8 cellular contexts compared by ENCODE assay signal in the genomic region with DNA sequence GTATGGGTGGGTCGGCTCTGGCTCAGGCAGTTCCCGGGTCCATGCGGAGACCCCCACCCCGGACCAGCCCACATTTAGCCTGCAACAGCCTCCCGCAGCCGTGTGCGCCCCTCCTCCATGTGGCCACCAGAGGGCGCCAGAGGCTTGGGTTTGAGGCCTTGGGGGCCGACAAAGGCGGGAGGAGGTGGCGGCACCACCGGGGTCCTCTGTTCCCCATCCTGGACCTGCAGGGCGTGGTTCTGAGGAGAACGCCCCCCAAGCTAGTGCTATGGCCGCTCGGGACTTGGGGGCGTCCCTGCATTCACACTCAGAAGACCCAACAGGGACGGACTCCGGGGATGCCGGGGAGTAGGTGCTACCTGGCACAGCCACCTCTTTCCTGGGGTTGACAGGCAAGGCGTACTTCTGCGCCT. TPM values are rescaled to one million over a fixed set of nuclear protein-coding genes. Genes with fewer than 3 reads are reported as not detected.
DNase-seq lines count a peak whose midpoint lies in the region; ATAC-seq and TF ChIP-seq lines count a peak whose summit lies in the region.

No MANE protein-coding gene starts in this region.

- intact Hi-C loops in head of caudate nucleus (cut with DNase I) (loop anchor here (2.0 kb wide), 1 partner anchor 222 kb away; no protein-coding TSS in a partner anchor), sciatic nerve (cut with DNase I) (loop anchor here (2.0 kb wide), 1 partner anchor 222 kb away; no protein-coding TSS in a partner anchor)

- H3K27me3 ChIP-seq in BJ (ENCODE audit: control insufficient read depth, insufficient read depth, low read length) = no peaks in the 10 kb centered on the region
- no peaks in the 10 kb centered on the region for H3K27me3 ChIP-seq in RWPE2 (ENCODE audit: insufficient read depth, poor library complexity, severe bottlenecking)
- no peaks in the 10 kb centered on the region for H3K27me3 ChIP-seq in MG63

- H3K4me3 ChIP-seq in BJ (ENCODE audit: low read depth, low read length) (no peak overlapping the region), HEK293 (ENCODE audit: low read depth, low read length) (no peak overlapping the region), RWPE2 (ENCODE audit: severe bottlenecking) (no peak overlapping the region), MG63 (no peak overlapping the region)

- H3K27ac ChIP-seq in HEK293 (ENCODE audit: extremely low read depth, low read depth, low read length) = no peak overlapping the region
- no peak overlapping the region for H3K27ac ChIP-seq in RWPE2 (ENCODE audit: poor library complexity, severe bottlenecking)

- peaks cover 56% of the 10 kb centered on the region for H3K36me3 ChIP-seq in BJ (ENCODE audit: control insufficient read depth, insufficient read depth, low read length)
- H3K36me3 ChIP-seq in HEK293 (ENCODE audit: control insufficient read depth in 2 of 2, insufficient read depth in 1 of 2, low read length in 2 of 2) = peaks cover 0 to 7% of the 10 kb centered on the region in 2 experiments; a peak in 1 of 3 replicates
- H3K36me3 ChIP-seq in RWPE2 (ENCODE audit: low read depth) = no peaks in the 10 kb centered on the region
- peaks cover 90% of the 10 kb centered on the region for H3K36me3 ChIP-seq in MG63

- CTCF ChIA-PET in BJ (lab: Yijun Ruan, JAX) = interaction anchor here (0.7 to 19.6 kb wide), 6 partner anchors 8 to 231 kb away, joined by 3 to 184 read pairs (median 7); no protein-coding TSS in a partner anchor
- CTCF ChIA-PET in HEK293 (lab: Yijun Ruan, JAX) = interaction anchor here (0.6 to 15.5 kb wide), 30 partner anchors 13 to 480 kb away, joined by 3 to 305 read pairs (median 4); a partner anchor contains a TSS

- DNase-seq in BJ (ENCODE audit: low read depth) (no peak), RWPE2 (ENCODE audit: low spot score) (no peak), activated gamma-delta T cell treated with Interleukin-2 at 50 U/mL for 16 hours (peak; percentile 70), head of caudate nucleus (peak in 40 of 42 donors; percentile 22 to 90 (median 71)), sciatic nerve (ENCODE audit: low spot score) (peak; percentile 83), MG63 (no peak)

- H3K9me3 ChIP-seq in HEK293 (ENCODE audit: control insufficient read depth, insufficient read depth, low read depth, low read length) = no peaks in the 10 kb centered on the region
- H3K9me3 ChIP-seq in RWPE2 (ENCODE audit: severe bottlenecking) = no peaks in the 10 kb centered on the region
- H3K9me3 ChIP-seq in MG63 = no peaks in the 10 kb centered on the region

- POLR2A ChIA-PET in BJ (lab: Charles Lee) (no interaction called here), HEK293 (lab: Yijun Ruan, JAX) (interaction anchor here (0.6 to 1.4 kb wide), 3 partner anchors 222 to 245 kb away, joined by 3 to 8 read pairs (median 4); no protein-coding TSS in a partner anchor)

- H3K4me1 ChIP-seq in HEK293 (ENCODE audit: control insufficient read depth, insufficient read depth, low read length) (no peaks in the 10 kb centered on the region), RWPE2 (ENCODE audit: insufficient read depth, poor library complexity, severe bottlenecking) (no peaks in the 10 kb centered on the region)

- TF ChIP-seq CTCF in BJ (IDR thresholded peaks at IDR 0.05; ENCODE audit: insufficient read depth, low read depth, low read length) (peak; percentile 85), HEK293 (tag by site-specific recombination; IDR thresholded peaks at IDR 0.05) (peak; percentile 92), RWPE2 (IDR thresholded peaks at IDR 0.05; ENCODE audit: poor library complexity, severe bottlenecking) (peak; percentile 86)

- peak; percentile 48; the same call in 2 of the 3 replicates for ATAC-seq in RWPE2 (ENCODE audit: low read depth)
- peak; percentile 77 for ATAC-seq in sciatic nerve
- ATAC-seq in GM21825 (IDR thresholded peaks at IDR 0.05; ENCODE audit: unreplicated experiment) = no peak

TF ChIP-seq in HEK293, 187 proteins besides CTCF, POLR2A, EP300 and RAD21 (continues in another document):
- TF ChIP-seq ZNF391 (tag by site-specific recombination; IDR thresholded peaks at IDR 0.05; ENCODE audit: borderline replicate concordance, low read depth) (peak; percentile 80; the same call in 1 of the 2 replicates), ZNF792 (tag by site-specific recombination; IDR thresholded peaks at IDR 0.05) (no peak), KLF10 (tag by site-specific recombination; IDR thresholded peaks at IDR 0.05) (no peak), PRDM1 (tag by site-specific recombination; IDR thresholded peaks at IDR 0.05) (no peak), ZSCAN30 (tag by site-specific recombination; IDR thresholded peaks at IDR 0.05) (no peak), ZXDB (tag by site-specific recombination; IDR thresholded peaks at IDR 0.05) (no peak), ZNF544 (tag by site-specific recombination; IDR thresholded peaks at IDR 0.05) (no peak), YY2 (tag by site-specific recombination; IDR thresholded peaks at IDR 0.05) (no peak), KLF7 (tag by site-specific recombination; IDR thresholded peaks at IDR 0.05; ENCODE audit: borderline replicate concordance) (no peak)
- TF ChIP-seq, protein P1, sequence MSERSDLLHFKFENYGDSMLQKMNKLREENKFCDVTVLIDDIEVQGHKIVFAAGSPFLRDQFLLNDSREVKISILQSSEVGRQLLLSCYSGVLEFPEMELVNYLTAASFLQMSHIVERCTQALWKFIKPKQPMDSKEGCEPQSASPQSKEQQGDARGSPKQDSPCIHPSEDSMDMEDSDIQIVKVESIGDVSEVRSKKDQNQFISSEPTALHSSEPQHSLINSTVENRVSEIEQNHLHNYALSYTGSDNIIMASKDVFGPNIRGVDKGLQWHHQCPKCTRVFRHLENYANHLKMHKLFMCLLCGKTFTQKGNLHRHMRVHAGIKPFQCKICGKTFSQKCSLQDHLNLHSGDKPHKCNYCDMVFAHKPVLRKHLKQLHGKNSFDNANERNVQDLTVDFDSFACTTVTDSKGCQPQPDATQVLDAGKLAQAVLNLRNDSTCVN (tag by site-specific recombination; optimal IDR thresholded peaks at IDR 0.05) = peak; percentile 15
- TF ChIP-seq, protein P2, sequence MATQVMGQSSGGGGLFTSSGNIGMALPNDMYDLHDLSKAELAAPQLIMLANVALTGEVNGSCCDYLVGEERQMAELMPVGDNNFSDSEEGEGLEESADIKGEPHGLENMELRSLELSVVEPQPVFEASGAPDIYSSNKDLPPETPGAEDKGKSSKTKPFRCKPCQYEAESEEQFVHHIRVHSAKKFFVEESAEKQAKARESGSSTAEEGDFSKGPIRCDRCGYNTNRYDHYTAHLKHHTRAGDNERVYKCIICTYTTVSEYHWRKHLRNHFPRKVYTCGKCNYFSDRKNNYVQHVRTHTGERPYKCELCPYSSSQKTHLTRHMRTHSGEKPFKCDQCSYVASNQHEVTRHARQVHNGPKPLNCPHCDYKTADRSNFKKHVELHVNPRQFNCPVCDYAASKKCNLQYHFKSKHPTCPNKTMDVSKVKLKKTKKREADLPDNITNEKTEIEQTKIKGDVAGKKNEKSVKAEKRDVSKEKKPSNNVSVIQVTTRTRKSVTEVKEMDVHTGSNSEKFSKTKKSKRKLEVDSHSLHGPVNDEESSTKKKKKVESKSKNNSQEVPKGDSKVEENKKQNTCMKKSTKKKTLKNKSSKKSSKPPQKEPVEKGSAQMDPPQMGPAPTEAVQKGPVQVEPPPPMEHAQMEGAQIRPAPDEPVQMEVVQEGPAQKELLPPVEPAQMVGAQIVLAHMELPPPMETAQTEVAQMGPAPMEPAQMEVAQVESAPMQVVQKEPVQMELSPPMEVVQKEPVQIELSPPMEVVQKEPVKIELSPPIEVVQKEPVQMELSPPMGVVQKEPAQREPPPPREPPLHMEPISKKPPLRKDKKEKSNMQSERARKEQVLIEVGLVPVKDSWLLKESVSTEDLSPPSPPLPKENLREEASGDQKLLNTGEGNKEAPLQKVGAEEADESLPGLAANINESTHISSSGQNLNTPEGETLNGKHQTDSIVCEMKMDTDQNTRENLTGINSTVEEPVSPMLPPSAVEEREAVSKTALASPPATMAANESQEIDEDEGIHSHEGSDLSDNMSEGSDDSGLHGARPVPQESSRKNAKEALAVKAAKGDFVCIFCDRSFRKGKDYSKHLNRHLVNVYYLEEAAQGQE (tag by site-specific recombination; IDR thresholded peaks at IDR 0.05) = no peak
- TF ChIP-seq, protein P3, sequence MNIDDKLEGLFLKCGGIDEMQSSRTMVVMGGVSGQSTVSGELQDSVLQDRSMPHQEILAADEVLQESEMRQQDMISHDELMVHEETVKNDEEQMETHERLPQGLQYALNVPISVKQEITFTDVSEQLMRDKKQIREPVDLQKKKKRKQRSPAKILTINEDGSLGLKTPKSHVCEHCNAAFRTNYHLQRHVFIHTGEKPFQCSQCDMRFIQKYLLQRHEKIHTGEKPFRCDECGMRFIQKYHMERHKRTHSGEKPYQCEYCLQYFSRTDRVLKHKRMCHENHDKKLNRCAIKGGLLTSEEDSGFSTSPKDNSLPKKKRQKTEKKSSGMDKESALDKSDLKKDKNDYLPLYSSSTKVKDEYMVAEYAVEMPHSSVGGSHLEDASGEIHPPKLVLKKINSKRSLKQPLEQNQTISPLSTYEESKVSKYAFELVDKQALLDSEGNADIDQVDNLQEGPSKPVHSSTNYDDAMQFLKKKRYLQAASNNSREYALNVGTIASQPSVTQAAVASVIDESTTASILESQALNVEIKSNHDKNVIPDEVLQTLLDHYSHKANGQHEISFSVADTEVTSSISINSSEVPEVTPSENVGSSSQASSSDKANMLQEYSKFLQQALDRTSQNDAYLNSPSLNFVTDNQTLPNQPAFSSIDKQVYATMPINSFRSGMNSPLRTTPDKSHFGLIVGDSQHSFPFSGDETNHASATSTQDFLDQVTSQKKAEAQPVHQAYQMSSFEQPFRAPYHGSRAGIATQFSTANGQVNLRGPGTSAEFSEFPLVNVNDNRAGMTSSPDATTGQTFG (tag by site-specific recombination; IDR thresholded peaks at IDR 0.05; ENCODE audit: borderline replicate concordance) = no peak
- TF ChIP-seq, protein P4, sequence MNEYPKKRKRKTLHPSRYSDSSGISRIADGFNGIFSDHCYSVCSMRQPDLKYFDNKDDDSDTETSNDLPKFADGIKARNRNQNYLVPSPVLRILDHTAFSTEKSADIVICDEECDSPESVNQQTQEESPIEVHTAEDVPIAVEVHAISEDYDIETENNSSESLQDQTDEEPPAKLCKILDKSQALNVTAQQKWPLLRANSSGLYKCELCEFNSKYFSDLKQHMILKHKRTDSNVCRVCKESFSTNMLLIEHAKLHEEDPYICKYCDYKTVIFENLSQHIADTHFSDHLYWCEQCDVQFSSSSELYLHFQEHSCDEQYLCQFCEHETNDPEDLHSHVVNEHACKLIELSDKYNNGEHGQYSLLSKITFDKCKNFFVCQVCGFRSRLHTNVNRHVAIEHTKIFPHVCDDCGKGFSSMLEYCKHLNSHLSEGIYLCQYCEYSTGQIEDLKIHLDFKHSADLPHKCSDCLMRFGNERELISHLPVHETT (tag by site-specific recombination; IDR thresholded peaks at IDR 0.05) = no peak

RNA-seq across cellular contexts. Expression of a gene that starts 16.5 kb away (rescaled TPM):
- 1,063 and 1,223 TPM in 2 replicates for polyA plus RNA-seq in BJ (2011; rRNA removed)
- polyA minus RNA-seq in BJ (2011; rRNA and poly(A)+ RNA removed) = 222 and 414 TPM in 2 replicates
- total RNA-seq in sciatic nerve = 73.1 TPM
- 536 and 752 TPM in 2 replicates for total RNA-seq in MG63 (2014; rRNA removed; shearing (Covaris generic); ENCODE audit: low replicate concordance)

Comparison
In these comparisons a context has a peak if more than half of its experiments do, and no peak if none do; other contexts are left out.
1. DNase-seq: peak in activated gamma-delta T cell treated with Interleukin-2 at 50 U/mL for 16 hours (single experiment), head of caudate nucleus (40 of 42) and sciatic nerve (single experiment); none in BJ (single experiment), RWPE2 (single experiment) and MG63 (single experiment).
2. Peak in every context shown above with its lines, with median percentiles within 50 percentile points of each other: CTCF ChIP-seq.